17 cellular contexts compared by ENCODE assay signal in the genomic region with DNA sequence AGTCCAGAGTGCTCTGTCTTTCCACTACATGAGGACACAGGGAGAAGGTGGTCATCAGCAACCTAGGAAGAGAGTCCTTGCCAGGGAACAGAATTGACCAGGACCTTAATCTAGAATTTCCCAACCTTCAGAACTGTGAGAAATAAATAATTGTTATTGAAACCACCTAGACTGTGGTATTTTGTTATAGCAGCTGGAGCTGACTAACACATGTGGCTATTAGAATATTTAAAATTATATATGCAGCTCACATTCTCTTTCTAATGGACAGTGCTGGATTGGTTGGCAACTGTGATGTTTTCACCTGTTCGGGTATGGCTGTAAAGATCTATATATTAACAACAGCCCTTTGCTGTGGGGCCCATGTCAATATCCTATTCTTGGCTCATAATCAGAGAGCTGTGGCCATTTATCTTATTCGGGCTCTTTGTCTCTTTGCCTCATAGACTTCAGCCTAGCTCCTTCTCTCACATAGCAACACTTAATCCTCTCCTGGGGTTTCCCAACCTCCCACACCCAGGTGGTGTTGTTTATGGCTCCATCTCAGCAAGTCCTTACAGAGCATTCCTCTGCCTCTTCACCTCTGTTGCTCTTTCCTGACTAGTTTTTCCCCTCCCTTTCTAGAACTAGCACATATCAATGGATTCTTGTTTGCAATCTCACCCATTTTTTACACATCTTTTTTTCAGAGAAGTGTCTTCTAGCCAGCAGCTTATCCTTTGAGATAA.
"Had no signal": no experiment of that assay in that cellular context is flagged by ENCODE, and none has a peak within 500 bp of the region (broad histone marks: within the 10 kb centered on the region; RNA-seq: fewer than 3 reads in every experiment).

No MANE protein-coding gene starts in this region.

- H3K27me3 ChIP-seq: dorsolateral prefrontal cortex, gastroesophageal sphincter, right lobe of liver had no signal

- H3K9me3 Mint-ChIP-seq: activated CD4-positive, alpha-beta memory T cell treated with anti-CD3 and anti-CD28 coated beads, Interleukin-2, amount 10 ng/mL, durations not matched to agents 7 days and 5 days; activated naive CD8-positive, alpha-beta T cell treated with anti-CD3 and anti-CD28 coated beads for 36 hours had no signal

- ATAC-seq: gastroesophageal sphincter; mucosa of descending colon; naive thymus-derived CD8-positive, alpha-beta T cell; right lobe of liver had no signal

- H3K4me1 ChIP-seq: gastroesophageal sphincter, right lobe of liver, transverse colon had no signal

- H3K4me3 Mint-ChIP-seq: activated CD4-positive, alpha-beta memory T cell treated with anti-CD3 and anti-CD28 coated beads, Interleukin-2, amount 10 ng/mL, durations not matched to agents 7 days and 5 days; activated naive CD8-positive, alpha-beta T cell treated with anti-CD3 and anti-CD28 coated beads for 36 hours; naive thymus-derived CD8-positive, alpha-beta T cell had no signal

- H3K27ac ChIP-seq: dorsolateral prefrontal cortex, gastroesophageal sphincter, right lobe of liver, transverse colon had no signal

- H3K36me3 ChIP-seq: gastroesophageal sphincter, right lobe of liver, transverse colon had no signal

- H3K4me1 Mint-ChIP-seq: activated CD4-positive, alpha-beta memory T cell treated with anti-CD3 and anti-CD28 coated beads, Interleukin-2, amount 10 ng/mL, durations not matched to agents 7 days and 5 days; activated naive CD8-positive, alpha-beta T cell treated with anti-CD3 and anti-CD28 coated beads for 36 hours; naive thymus-derived CD8-positive, alpha-beta T cell had no signal

- H3K4me3 ChIP-seq: dorsolateral prefrontal cortex, gastroesophageal sphincter, mucosa of descending colon, right lobe of liver, transverse colon had no signal

- DNase-seq: activated CD4-positive, alpha-beta memory T cell treated with anti-CD3 and anti-CD28 coated beads, Interleukin-2, amount 10 ng/mL, durations not matched to agents 7 days and 5 days; activated CD4-positive, alpha-beta T cell treated with anti-CD3 and anti-CD28 coated beads for 1 hour; activated gamma-delta T cell treated with Interleukin-2 at 50 U/mL for 16 hours; activated naive CD8-positive, alpha-beta T cell treated with anti-CD3 and anti-CD28 coated beads for 36 hours; activated T-cell treated with anti-CD3 and anti-CD28 coated beads, Interleukin-2, amount 50 U/mL, for 48 hours; anterior cingulate cortex; dorsolateral prefrontal cortex; mucosa of descending colon; naive thymus-derived CD8-positive, alpha-beta T cell; right lobe of liver; stimulated activated CD4-positive, alpha-beta T cell treated with anti-CD3 and anti-CD28 coated beads, Interleukin-12 subunit alpha, Interleukin-12 subunit beta, amount 100 ng/mL, for 4 hours; stimulated activated naive CD4-positive, alpha-beta T cell; substantia nigra; T-helper 9 cell; transverse colon had no signal

- H3K9me3 ChIP-seq: gastroesophageal sphincter, mucosa of descending colon, right lobe of liver had no signal

- H3K27ac Mint-ChIP-seq: activated CD4-positive, alpha-beta memory T cell treated with anti-CD3 and anti-CD28 coated beads, Interleukin-2, amount 10 ng/mL, durations not matched to agents 7 days and 5 days; activated naive CD8-positive, alpha-beta T cell treated with anti-CD3 and anti-CD28 coated beads for 36 hours; naive thymus-derived CD8-positive, alpha-beta T cell; progenitor cell of endocrine pancreas had no signal

- H3K36me3 Mint-ChIP-seq: activated naive CD8-positive, alpha-beta T cell treated with anti-CD3 and anti-CD28 coated beads for 36 hours had no signal
